ENCODE assay signal across 1 cellular context in the genomic region with DNA sequence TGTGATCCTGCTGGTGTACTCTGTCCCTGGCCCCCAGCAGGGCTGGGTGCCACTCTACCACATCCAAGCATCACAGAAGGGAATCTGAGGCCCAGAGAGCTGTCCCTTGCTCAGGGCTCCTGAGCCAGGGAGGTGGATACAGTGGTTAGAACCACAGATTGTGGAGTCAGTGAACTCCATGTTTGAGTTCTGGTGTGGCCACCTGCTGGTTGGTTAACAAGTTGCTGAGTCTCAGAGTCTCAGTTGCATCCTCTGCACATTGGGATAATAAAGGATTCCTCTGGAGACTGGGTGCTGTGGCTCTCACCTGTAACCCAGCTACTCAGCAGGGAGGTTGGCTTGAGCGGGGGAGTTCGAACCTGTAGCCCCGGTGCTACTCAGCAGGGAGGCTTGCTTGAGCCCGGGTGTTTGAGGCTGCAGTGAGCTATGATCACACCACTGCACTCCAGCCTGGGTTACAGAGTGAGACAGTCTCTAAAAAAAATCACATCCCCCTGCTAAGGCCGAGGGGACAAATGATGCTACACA.
TF ChIP-seq lines count a peak whose summit lies in the region.

No MANE protein-coding gene starts in this region.

TF ChIP-seq in GM23338, 12 proteins besides CTCF, POLR2A, EP300 and RAD21 (continued from another document):
- TF ChIP-seq, protein P1, sequence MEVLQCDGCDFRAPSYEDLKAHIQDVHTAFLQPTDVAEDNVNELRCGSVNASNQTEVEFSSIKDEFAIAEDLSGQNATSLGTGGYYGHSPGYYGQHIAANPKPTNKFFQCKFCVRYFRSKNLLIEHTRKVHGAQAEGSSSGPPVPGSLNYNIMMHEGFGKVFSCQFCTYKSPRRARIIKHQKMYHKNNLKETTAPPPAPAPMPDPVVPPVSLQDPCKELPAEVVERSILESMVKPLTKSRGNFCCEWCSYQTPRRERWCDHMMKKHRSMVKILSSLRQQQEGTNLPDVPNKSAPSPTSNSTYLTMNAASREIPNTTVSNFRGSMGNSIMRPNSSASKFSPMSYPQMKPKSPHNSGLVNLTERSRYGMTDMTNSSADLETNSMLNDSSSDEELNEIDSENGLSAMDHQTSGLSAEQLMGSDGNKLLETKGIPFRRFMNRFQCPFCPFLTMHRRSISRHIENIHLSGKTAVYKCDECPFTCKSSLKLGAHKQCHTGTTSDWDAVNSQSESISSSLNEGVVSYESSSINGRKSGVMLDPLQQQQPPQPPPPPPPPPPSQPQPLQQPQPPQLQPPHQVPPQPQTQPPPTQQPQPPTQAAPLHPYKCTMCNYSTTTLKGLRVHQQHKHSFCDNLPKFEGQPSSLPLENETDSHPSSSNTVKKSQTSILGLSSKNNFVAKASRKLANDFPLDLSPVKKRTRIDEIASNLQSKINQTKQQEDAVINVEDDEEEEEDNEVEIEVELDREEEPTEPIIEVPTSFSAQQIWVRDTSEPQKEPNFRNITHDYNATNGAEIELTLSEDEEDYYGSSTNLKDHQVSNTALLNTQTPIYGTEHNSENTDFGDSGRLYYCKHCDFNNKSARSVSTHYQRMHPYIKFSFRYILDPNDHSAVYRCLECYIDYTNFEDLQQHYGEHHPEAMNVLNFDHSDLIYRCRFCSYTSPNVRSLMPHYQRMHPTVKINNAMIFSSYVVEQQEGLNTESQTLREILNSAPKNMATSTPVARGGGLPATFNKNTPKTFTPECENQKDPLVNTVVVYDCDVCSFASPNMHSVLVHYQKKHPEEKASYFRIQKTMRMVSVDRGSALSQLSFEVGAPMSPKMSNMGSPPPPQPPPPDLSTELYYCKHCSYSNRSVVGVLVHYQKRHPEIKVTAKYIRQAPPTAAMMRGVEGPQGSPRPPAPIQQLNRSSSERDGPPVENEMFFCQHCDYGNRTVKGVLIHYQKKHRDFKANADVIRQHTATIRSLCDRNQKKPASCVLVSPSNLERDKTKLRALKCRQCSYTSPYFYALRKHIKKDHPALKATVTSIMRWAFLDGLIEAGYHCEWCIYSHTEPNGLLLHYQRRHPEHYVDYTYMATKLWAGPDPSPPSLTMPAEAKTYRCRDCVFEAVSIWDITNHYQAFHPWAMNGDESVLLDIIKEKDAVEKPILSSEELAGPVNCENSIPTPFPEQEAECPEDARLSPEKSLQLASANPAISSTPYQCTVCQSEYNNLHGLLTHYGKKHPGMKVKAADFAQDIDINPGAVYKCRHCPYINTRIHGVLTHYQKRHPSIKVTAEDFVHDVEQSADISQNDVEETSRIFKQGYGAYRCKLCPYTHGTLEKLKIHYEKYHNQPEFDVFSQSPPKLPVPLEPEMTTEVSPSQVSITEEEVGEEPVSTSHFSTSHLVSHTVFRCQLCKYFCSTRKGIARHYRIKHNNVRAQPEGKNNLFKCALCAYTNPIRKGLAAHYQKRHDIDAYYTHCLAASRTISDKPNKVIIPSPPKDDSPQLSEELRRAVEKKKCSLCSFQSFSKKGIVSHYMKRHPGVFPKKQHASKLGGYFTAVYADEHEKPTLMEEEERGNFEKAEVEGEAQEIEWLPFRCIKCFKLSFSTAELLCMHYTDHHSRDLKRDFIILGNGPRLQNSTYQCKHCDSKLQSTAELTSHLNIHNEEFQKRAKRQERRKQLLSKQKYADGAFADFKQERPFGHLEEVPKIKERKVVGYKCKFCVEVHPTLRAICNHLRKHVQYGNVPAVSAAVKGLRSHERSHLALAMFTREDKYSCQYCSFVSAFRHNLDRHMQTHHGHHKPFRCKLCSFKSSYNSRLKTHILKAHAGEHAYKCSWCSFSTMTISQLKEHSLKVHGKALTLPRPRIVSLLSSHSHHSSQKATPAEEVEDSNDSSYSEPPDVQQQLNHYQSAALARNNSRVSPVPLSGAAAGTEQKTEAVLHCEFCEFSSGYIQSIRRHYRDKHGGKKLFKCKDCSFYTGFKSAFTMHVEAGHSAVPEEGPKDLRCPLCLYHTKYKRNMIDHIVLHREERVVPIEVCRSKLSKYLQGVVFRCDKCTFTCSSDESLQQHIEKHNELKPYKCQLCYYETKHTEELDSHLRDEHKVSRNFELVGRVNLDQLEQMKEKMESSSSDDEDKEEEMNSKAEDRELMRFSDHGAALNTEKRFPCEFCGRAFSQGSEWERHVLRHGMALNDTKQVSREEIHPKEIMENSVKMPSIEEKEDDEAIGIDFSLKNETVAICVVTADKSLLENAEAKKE (CRISPR knock-in tag; IDR thresholded peaks at IDR 0.05) = no peak
